In the genomic region with DNA sequence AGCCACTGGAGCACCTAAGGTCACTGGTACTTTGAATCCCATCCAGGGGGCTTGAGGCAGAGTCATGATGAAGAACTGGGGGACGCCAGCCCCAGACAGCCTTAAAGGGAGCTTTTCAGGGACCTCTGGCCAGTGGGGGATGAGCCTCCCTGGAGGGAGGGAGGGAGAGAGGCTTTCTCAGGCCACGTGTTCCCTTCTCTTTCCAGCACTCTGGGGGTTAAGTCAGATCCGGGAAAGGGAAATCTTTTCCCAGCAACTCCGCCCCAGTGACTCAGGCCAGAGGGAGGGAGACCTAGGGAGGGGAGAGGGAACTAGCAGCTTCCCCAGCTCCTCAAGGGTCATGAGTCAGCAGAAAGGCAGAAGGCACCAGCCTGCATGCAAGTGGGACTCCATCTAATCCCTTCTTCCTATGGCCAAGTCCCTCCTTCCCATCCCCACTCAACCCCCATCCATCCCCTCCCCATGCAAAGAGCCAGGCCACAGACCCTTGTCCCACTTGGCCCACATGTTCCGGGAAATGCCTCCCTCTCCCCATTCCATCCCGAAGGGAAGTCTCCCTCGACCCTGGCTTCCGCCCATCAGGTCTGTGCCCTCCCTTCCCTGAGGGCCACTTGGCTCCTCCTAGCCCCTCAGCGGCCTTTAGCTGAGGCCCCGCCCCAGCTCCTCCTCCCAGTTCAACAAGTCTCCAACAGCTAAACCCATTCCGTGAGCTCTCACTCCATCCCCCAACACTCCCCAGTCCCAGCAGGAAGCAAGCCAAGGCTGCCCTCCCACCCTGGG, we compare ENCODE assay signal across 1 cellular context.
TF ChIP-seq lines count a peak whose summit lies in the region.

No MANE protein-coding gene starts in this region.

TF ChIP-seq in PFSK-1, 5 proteins besides CTCF, POLR2A, EP300 and RAD21 (continued from another document):
- TF ChIP-seq, protein P1, sequence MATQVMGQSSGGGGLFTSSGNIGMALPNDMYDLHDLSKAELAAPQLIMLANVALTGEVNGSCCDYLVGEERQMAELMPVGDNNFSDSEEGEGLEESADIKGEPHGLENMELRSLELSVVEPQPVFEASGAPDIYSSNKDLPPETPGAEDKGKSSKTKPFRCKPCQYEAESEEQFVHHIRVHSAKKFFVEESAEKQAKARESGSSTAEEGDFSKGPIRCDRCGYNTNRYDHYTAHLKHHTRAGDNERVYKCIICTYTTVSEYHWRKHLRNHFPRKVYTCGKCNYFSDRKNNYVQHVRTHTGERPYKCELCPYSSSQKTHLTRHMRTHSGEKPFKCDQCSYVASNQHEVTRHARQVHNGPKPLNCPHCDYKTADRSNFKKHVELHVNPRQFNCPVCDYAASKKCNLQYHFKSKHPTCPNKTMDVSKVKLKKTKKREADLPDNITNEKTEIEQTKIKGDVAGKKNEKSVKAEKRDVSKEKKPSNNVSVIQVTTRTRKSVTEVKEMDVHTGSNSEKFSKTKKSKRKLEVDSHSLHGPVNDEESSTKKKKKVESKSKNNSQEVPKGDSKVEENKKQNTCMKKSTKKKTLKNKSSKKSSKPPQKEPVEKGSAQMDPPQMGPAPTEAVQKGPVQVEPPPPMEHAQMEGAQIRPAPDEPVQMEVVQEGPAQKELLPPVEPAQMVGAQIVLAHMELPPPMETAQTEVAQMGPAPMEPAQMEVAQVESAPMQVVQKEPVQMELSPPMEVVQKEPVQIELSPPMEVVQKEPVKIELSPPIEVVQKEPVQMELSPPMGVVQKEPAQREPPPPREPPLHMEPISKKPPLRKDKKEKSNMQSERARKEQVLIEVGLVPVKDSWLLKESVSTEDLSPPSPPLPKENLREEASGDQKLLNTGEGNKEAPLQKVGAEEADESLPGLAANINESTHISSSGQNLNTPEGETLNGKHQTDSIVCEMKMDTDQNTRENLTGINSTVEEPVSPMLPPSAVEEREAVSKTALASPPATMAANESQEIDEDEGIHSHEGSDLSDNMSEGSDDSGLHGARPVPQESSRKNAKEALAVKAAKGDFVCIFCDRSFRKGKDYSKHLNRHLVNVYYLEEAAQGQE (IDR thresholded peaks at IDR 0.05; ENCODE audit: insufficient read depth in 1 of 2, low read depth in 2 of 2, low read length in 2 of 2), result peak in 1 of 2 experiments; percentile 66; a peak in 1 of 4 replicates
